In the genomic region with DNA sequence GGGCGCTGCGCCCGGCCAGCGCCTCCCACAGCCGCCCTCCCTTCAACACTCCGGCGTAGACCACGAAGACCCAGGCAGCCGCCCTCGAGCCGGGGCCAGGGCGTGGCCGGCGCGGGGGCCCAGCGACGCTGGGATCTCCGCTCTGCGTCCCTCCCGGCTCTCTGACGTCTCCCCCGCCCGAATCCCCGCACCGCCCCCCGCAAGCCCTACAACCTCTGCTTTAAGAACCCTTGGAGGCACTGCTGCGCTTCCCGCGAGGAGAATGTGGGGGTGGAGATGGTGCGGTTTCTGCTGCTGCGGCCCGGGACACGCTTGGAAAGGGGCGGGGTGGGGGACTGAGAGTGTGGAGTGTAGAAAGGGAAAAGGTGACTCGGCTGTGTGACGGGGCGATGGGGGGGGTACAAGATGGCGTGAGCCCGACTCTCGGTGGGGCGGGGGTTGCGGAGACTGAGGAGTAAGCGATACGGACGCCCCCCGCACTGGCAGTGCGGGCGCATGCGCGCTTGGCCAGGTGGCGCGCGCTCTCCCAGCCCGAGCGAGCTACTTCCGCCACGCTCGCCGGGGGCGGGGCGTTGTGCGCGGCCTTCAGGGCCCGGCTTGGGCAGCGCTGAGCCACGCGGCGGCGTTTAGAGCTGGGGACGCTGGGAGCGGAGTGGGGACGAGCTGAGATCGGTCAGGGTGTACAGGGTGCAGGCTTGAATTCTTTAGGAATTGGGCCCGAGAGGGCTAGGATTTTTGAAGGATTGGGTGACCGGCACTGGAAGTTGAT, we compare ENCODE assay signal across 8 cellular contexts. TPM values are rescaled to one million over a fixed set of nuclear protein-coding genes. Genes with fewer than 3 reads are reported as not detected.
DNase-seq lines count a peak whose midpoint lies in the region; ATAC-seq and TF ChIP-seq lines count a peak whose summit lies in the region.

SUPT3H (minus strand) TSS at position 380 of the 769 bp plus-strand sequence.

- H3K9me3 ChIP-seq in left lung = no peaks in the 10 kb centered on the region

- peaks cover 24% of the 10 kb centered on the region for H3K4me1 Mint-ChIP-seq in activated CD4-positive, alpha-beta T cell treated with anti-CD3 and anti-CD28 coated beads, Interleukin-2, amount 10 ng/mL, durations not matched to agents 7 days and 5 days

- H3K36me3 ChIP-seq in BJ (ENCODE audit: control insufficient read depth, insufficient read depth, low read length) (no peaks in the 10 kb centered on the region), left lung (no peaks in the 10 kb centered on the region)

- peak within 1 kb of the TSS; percentile 98 for H3K27ac Mint-ChIP-seq in activated CD4-positive, alpha-beta T cell treated with anti-CD3 and anti-CD28 coated beads, Interleukin-2, amount 10 ng/mL, durations not matched to agents 7 days and 5 days

- peak within 1 kb of the TSS; percentile 93 for H3K4me3 Mint-ChIP-seq in activated CD4-positive, alpha-beta T cell treated with anti-CD3 and anti-CD28 coated beads, Interleukin-2, amount 10 ng/mL, durations not matched to agents 7 days and 5 days

- H3K4me3 ChIP-seq in BJ (ENCODE audit: low read depth, low read length) (peak within 1 kb of the TSS; percentile 75), coronary artery (peak within 1 kb of the TSS; percentile 75), left lung (peak within 1 kb of the TSS; percentile 67 to 77)

- H3K27me3 ChIP-seq in BJ (ENCODE audit: control insufficient read depth, insufficient read depth, low read length) (no peaks in the 10 kb centered on the region), left lung (no peaks in the 10 kb centered on the region)

- H3K36me3 Mint-ChIP-seq in activated CD4-positive, alpha-beta T cell treated with anti-CD3 and anti-CD28 coated beads, Interleukin-2, amount 10 ng/mL, durations not matched to agents 7 days and 5 days (ENCODE audit: low read depth) = no peaks in the 10 kb centered on the region

- ATAC-seq in HG03432 (IDR thresholded peaks at IDR 0.05; ENCODE audit: unreplicated experiment) (peak; percentile 95), left lung (peak; percentile 95)

- H3K4me1 ChIP-seq in left lung = peaks cover 0 to 23% of the 10 kb centered on the region in 2 donors

- CTCF ChIA-PET in BJ (lab: Yijun Ruan, JAX) = interaction anchor here (0.8 to 2.1 kb wide), 6 partner anchors 12 to 724 kb away, joined by 3 to 10 read pairs (median 6); no protein-coding TSS in a partner anchor
- CTCF ChIA-PET in activated CD4-positive, alpha-beta T cell treated with anti-CD3 and anti-CD28 coated beads, Interleukin-2, amount 10 ng/mL, durations not matched to agents 7 days and 5 days (lab: Charles Lee) = interaction anchor here (0.6 to 2.3 kb wide), 14 partner anchors 10 to 722 kb away, joined by 3 to 6 read pairs (median 3); partner anchors contain the start of gene RUNX2

- TF ChIP-seq CTCF in BJ (IDR thresholded peaks at IDR 0.05; ENCODE audit: insufficient read depth, low read depth, low read length) = peak; percentile 29
- TF ChIP-seq CTCF in coronary artery (IDR thresholded peaks at IDR 0.05) = no peak
- peak in 1 of 2 donors; percentile 22 for TF ChIP-seq CTCF in left lung (IDR thresholded peaks at IDR 0.05)

- DNase-seq in BJ (ENCODE audit: low read depth) = peak; percentile 56
- DNase-seq in NCI-H524 (lab: John Stamatoyannopoulos, UW) = peak; percentile 96
- peak; percentile 87 for DNase-seq in activated CD4-positive, alpha-beta T cell treated with anti-CD3 and anti-CD28 coated beads, Interleukin-2, amount 10 ng/mL, durations not matched to agents 7 days and 5 days
- peak; percentile 95 for DNase-seq in coronary artery (ENCODE audit: low spot score)
- peak; percentile 92 to 99 for DNase-seq in left lung
- DNase-seq in stimulated activated CD4-positive, alpha-beta T cell treated with anti-CD3 and anti-CD28 coated beads, Interleukin-2, amount 100 ng/mL, for 4 hours (ENCODE audit: low read depth) = peak; percentile 95

- intact Hi-C loops in left lung (cut with DNase I) = no loop called here

- POLR2A ChIA-PET in BJ (lab: Charles Lee) = interaction anchor here (0.5 to 1.1 kb wide), 7 partner anchors 21 to 814 kb away, joined by 3 read pairs; no protein-coding TSS in a partner anchor
- POLR2A ChIA-PET in activated CD4-positive, alpha-beta T cell treated with anti-CD3 and anti-CD28 coated beads, Interleukin-2, amount 10 ng/mL, durations not matched to agents 7 days and 5 days (lab: Charles Lee) = interaction anchor here (0.6 kb wide), 1 partner anchor 281 kb away, joined by 5 read pairs; no protein-coding TSS in a partner anchor

- TF ChIP-seq POLR2A in GM19193 (IDR thresholded peaks at IDR 0.05; ENCODE audit: extremely low read depth, insufficient read depth, insufficient read length) = peak; percentile 64

- no peaks in the 10 kb centered on the region for H3K27me3 Mint-ChIP-seq in activated CD4-positive, alpha-beta T cell treated with anti-CD3 and anti-CD28 coated beads, Interleukin-2, amount 10 ng/mL, durations not matched to agents 7 days and 5 days

- H3K27ac ChIP-seq in coronary artery (peak within 1 kb of the TSS; percentile 89 to 92), left lung (peak within 1 kb of the TSS; percentile 94 to 96)

- H3K9me3 Mint-ChIP-seq in activated CD4-positive, alpha-beta T cell treated with anti-CD3 and anti-CD28 coated beads, Interleukin-2, amount 10 ng/mL, durations not matched to agents 7 days and 5 days = no peaks in the 10 kb centered on the region

RNA-seq across cellular contexts. Expression of gene SUPT3H, which starts in this region (rescaled TPM):
- 7.8 and 9.2 TPM in 2 replicates for polyA plus RNA-seq in BJ (2011; rRNA removed)
- polyA minus RNA-seq in BJ (2011; rRNA and poly(A)+ RNA removed) = 8.3 and 13.1 TPM in 2 replicates
- 1 to 10 TPM; 8.7 to 9.0 TPM for total RNA-seq in activated CD4-positive, alpha-beta T cell treated with anti-CD3 and anti-CD28 coated beads, Interleukin-2, amount 10 ng/mL, durations not matched to agents 7 days and 5 days
- 1 to 10 TPM; 4.7 to 5.4 TPM for total RNA-seq in left lung

Comparison
In these comparisons a context has a peak if more than half of its experiments do, and no peak if none do; other contexts are left out.
1. Peak in every context shown above with its lines: DNase-seq, ATAC-seq, H3K4me3 ChIP-seq and H3K27ac ChIP-seq.